ENCODE assay signal across 22 cellular contexts in genomic region chr9:97773091-97773490, GRCh38.
"Had no signal": no experiment of that assay in that cellular context is flagged by ENCODE, and none has a peak within 500 bp of the region (broad histone marks: within the 10 kb centered on the region; RNA-seq: fewer than 3 reads in every experiment).

No MANE protein-coding gene starts in this region.

- H3K27ac ChIP-seq: body of pancreas, dorsolateral prefrontal cortex, heart right ventricle, prostate gland had no signal

- H3K36me3 Mint-ChIP-seq: type B pancreatic cell had no signal

- H3K9me3 ChIP-seq: body of pancreas, prostate gland had no signal

- H3K4me1 ChIP-seq: body of pancreas, prostate gland had no signal

- H3K27me3 ChIP-seq: body of pancreas had no signal

- H3K4me3 Mint-ChIP-seq: activated B cell treated with CpG ODN at 0.5 μM for 24 hours; activated CD4-positive, alpha-beta memory T cell treated with anti-CD3 and anti-CD28 coated beads, Interleukin-2, amount 10 ng/mL, durations not matched to agents 7 days and 5 days; activated naive CD4-positive, alpha-beta T cell treated with anti-CD3 and anti-CD28 coated beads for 36 hours; naive thymus-derived CD4-positive, alpha-beta T cell; stimulated activated naive CD8-positive, alpha-beta T cell treated with anti-CD3 and anti-CD28 coated beads, Interleukin-15, amount 100 ng/mL, for 72 hours; type B pancreatic cell had no signal

- H3K9me3 Mint-ChIP-seq: activated B cell treated with CpG ODN at 0.5 μM for 24 hours; stimulated activated naive CD8-positive, alpha-beta T cell treated with anti-CD3 and anti-CD28 coated beads, Interleukin-15, amount 100 ng/mL, for 72 hours had no signal

- H3K4me3 ChIP-seq: body of pancreas, dorsolateral prefrontal cortex, heart right ventricle, prostate gland, skin epidermis had no signal

- H3K27ac Mint-ChIP-seq: activated B cell treated with CpG ODN at 0.5 μM for 24 hours; activated CD4-positive, alpha-beta memory T cell treated with anti-CD3 and anti-CD28 coated beads, Interleukin-2, amount 10 ng/mL, durations not matched to agents 7 days and 5 days; activated naive CD4-positive, alpha-beta T cell treated with anti-CD3 and anti-CD28 coated beads for 36 hours; activated T-helper 2 cell treated with anti-CD3 and anti-CD28 coated beads, Interferon-gamma antibody, Interleukin-2, Interleukin-4, amounts not matched to agents 10 μg/mL and 5 μg/mL and 100 μg/mL, durations not matched to agents 14 hours and 24 hours and 36 hours; endodermal cell; naive thymus-derived CD4-positive, alpha-beta T cell; stimulated activated naive CD8-positive, alpha-beta T cell treated with anti-CD3 and anti-CD28 coated beads, Interleukin-15, amount 100 ng/mL, for 72 hours; type B pancreatic cell had no signal

- DNase-seq: activated B cell treated with CpG ODN at 0.5 μM for 24 hours; activated CD4-positive, alpha-beta memory T cell treated with anti-CD3 and anti-CD28 coated beads, Interleukin-2, amount 10 ng/mL, durations not matched to agents 7 days and 5 days; activated CD4-positive, alpha-beta T cell treated with anti-CD3 and anti-CD28 coated beads for 48 hours; activated naive CD4-positive, alpha-beta T cell treated with anti-CD3 and anti-CD28 coated beads for 36 hours; activated T-cell treated with anti-CD3 and anti-CD28 coated beads, Interleukin-2, amount 50 U/mL, for 1 hour; caudate nucleus; dorsolateral prefrontal cortex; endodermal cell; kidney glomerular epithelial cell; mesenchymal stem cell; naive thymus-derived CD4-positive, alpha-beta T cell; stimulated activated CD4-positive, alpha-beta T cell treated with anti-CD3 and anti-CD28 coated beads, Interleukin-15, amount 100 ng/mL, for 24 hours; stimulated activated CD4-positive, alpha-beta T cell treated with anti-CD3 and anti-CD28 coated beads, Interleukin-2, amount 100 ng/mL, for 48 hours; stimulated activated naive CD8-positive, alpha-beta T cell treated with anti-CD3 and anti-CD28 coated beads, Interleukin-15, amount 100 ng/mL, for 72 hours; T-helper 1 cell; T-helper 9 cell had no signal

- ATAC-seq: body of pancreas; naive thymus-derived CD4-positive, alpha-beta T cell; stimulated activated naive CD8-positive, alpha-beta T cell treated with anti-CD3 and anti-CD28 coated beads, Interleukin-15, amount 100 ng/mL, for 72 hours had no signal

- H3K36me3 ChIP-seq: heart right ventricle, prostate gland had no signal

- H3K4me1 Mint-ChIP-seq: activated B cell treated with CpG ODN at 0.5 μM for 24 hours; activated CD4-positive, alpha-beta memory T cell treated with anti-CD3 and anti-CD28 coated beads, Interleukin-2, amount 10 ng/mL, durations not matched to agents 7 days and 5 days; stimulated activated naive CD8-positive, alpha-beta T cell treated with anti-CD3 and anti-CD28 coated beads, Interleukin-15, amount 100 ng/mL, for 72 hours had no signal
